8 cellular contexts compared by ENCODE assay signal in genomic region chr11:108734956-108735559, GRCh38.
DNase-seq lines count a peak whose midpoint lies in the region; ATAC-seq and TF ChIP-seq lines count a peak whose summit lies in the region.

No MANE protein-coding gene starts in this region.

- DNase-seq in A172 (ENCODE audit: low spot score) (peak; percentile 3), GM12865 (ENCODE audit: low read depth) (peak; percentile 60), OCI-M1 (lab: John Stamatoyannopoulos, UW) (peak; percentile 85), fibroblast of peridontal ligament (ENCODE audit: extremely low read depth) (peak; percentile 29), NCI-H1694 (lab: John Stamatoyannopoulos, UW) (no peak), NCI-H1930 (lab: John Stamatoyannopoulos, UW) (no peak)
- no peak for DNase-seq in stimulated activated CD4-positive, alpha-beta T cell treated with anti-CD3 and anti-CD28 coated beads, Interleukin-2, amount 100 ng/mL, for 48 hours

- peak; percentile 50 for TF ChIP-seq CTCF in GM12865 (IDR thresholded peaks at IDR 0.05; ENCODE audit: insufficient read depth, low read depth, low read length, missing control alignments)

- ATAC-seq in GM18861 (IDR thresholded peaks at IDR 0.05; ENCODE audit: unreplicated experiment) = no peak

- no peak overlapping the region for H3K4me3 ChIP-seq in GM12865 (ENCODE audit: low read depth, low read length)

Comparison
In these comparisons a context has a peak if more than half of its experiments do, and no peak if none do; other contexts are left out.
1. DNase-seq: peak in A172 (single experiment), GM12865 (single experiment), OCI-M1 (single experiment) and fibroblast of peridontal ligament (single experiment); none in stimulated activated CD4-positive, alpha-beta T cell treated with anti-CD3 and anti-CD28 coated beads, Interleukin-2, amount 100 ng/mL, for 48 hours (0 of 2), NCI-H1694 (single experiment) and NCI-H1930 (0 of 2).